8 cellular contexts compared by ENCODE assay signal in genomic region chr22:39253427-39254070, GRCh38. TPM values are rescaled to one million over a fixed set of nuclear protein-coding genes. Genes with fewer than 3 reads are reported as not detected.
DNase-seq lines count a peak whose midpoint lies in the region; ATAC-seq and TF ChIP-seq lines count a peak whose summit lies in the region.

No MANE protein-coding gene starts in this region.

- TF ChIP-seq EP300 in suprapubic skin (IDR thresholded peaks at IDR 0.05): no peak

- H3K4me3 ChIP-seq in suprapubic skin: no peak overlapping the region

- no peaks in the 10 kb centered on the region for H3K9me3 ChIP-seq in suprapubic skin

- no peak for TF ChIP-seq POLR2A in suprapubic skin (IDR thresholded peaks at IDR 0.05)

- TF ChIP-seq CTCF in suprapubic skin (IDR thresholded peaks at IDR 0.05): no peak

- H3K36me3 ChIP-seq in suprapubic skin: no peaks in the 10 kb centered on the region

- ATAC-seq in HG02938 (IDR thresholded peaks at IDR 0.05; ENCODE audit: unreplicated experiment) (no peak), GM19023 (IDR thresholded peaks at IDR 0.05; ENCODE audit: unreplicated experiment) (no peak)

- H3K4me1 ChIP-seq in suprapubic skin: peaks cover 41% of the 10 kb centered on the region

- H3K27ac ChIP-seq in suprapubic skin: peak overlapping the region; percentile 15

- DNase-seq in NCI-H2029 (lab: John Stamatoyannopoulos, UW): peak; percentile 86
- DNase-seq in NCI-H2029 treated with DMSO at 0.1 percent for 48 hours (lab: John Stamatoyannopoulos, UW): no peak
- peak; percentile 20 for DNase-seq in NCI-H2196 treated with DMSO at 0.1 percent for 48 hours (lab: John Stamatoyannopoulos, UW; ENCODE audit: unreplicated experiment)
- DNase-seq in astrocyte of the hippocampus (ENCODE audit: low read depth, low spot score): peak; percentile 93
- DNase-seq in iris pigment epithelial cell (ENCODE audit: low read depth): peak; percentile 87
- DNase-seq in suprapubic skin (ENCODE audit: low spot score in 2 of 2): no peak

- H3K27me3 ChIP-seq in suprapubic skin: no peaks in the 10 kb centered on the region

- 14% methylated on average over 9 of the region's 19 CpGs for WGBS in suprapubic skin

RNA-seq across cellular contexts. Expression of gene PDGFB, which starts 8.8 kb away (rescaled TPM):
- total RNA-seq in suprapubic skin: 10 to 100 TPM; 10.5 to 20.6 (median 12.0) TPM

Comparison
In these comparisons a context has a peak if more than half of its experiments do, and no peak if none do; other contexts are left out.
1. DNase-seq: peak in NCI-H2029 (single experiment), NCI-H2196 treated with DMSO at 0.1 percent for 48 hours (single experiment), astrocyte of the hippocampus (single experiment) and iris pigment epithelial cell (single experiment); none in NCI-H2029 treated with DMSO at 0.1 percent for 48 hours (single experiment) and suprapubic skin (0 of 2).